In the genomic region with DNA sequence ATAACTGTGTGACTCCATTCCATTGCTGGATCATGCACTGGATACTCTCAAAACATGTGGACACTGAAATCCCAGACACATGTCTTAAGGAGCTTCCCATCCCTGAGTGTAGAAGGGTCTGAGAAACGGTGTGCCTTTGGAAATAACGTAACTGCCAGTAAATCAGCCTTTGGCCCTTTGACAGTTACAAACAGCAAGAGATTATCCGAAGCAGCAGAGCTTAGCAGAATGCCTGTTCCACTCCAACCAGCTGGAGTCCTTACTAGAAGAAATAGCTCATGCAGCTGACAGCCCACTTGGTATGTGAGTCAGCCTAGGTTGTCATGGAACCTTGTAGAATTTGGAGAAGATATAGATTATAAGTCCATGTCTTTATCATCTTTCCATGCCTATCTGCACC, we compare ENCODE assay signal across 18 cellular contexts. TPM values are rescaled to one million over a fixed set of nuclear protein-coding genes. Genes with fewer than 3 reads are reported as not detected.
"Had no signal": no experiment of that assay in that cellular context is flagged by ENCODE, and none has a peak within 500 bp of the region (broad histone marks: within the 10 kb centered on the region; RNA-seq: fewer than 3 reads in every experiment).

No MANE protein-coding gene starts in this region.

- H3K4me3 ChIP-seq: coronary artery, neural progenitor cell, pancreas had no signal

- H3K27ac Mint-ChIP-seq: activated CD8-positive, alpha-beta T cell treated with anti-CD3 and anti-CD28 coated beads for 36 hours; activated naive CD8-positive, alpha-beta T cell treated with anti-CD3 and anti-CD28 coated beads for 36 hours; activated T-cell treated with anti-CD3 and anti-CD28 coated beads, Interleukin-2, amount 50 U/mL, for 72 hours; memory B cell; neural progenitor cell; stimulated activated memory B cell treated with anti-CD40 and anti-IgM and Interleukin-4, amounts not matched to agents 10 μg/mL and 1 μg/mL and 100 μg/mL, for 72 hours had no signal

- ATAC-seq: activated CD8-positive, alpha-beta T cell treated with anti-CD3 and anti-CD28 coated beads for 36 hours; activated T-cell treated with anti-CD3 and anti-CD28 coated beads, Interleukin-2, amount 50 U/mL, for 72 hours; left lobe of liver; pancreas; stimulated activated memory B cell treated with anti-CD40 and anti-IgM and Interleukin-4, amounts not matched to agents 10 μg/mL and 1 μg/mL and 100 μg/mL, for 72 hours had no signal

- H3K4me1 ChIP-seq: neural progenitor cell, pancreas had no signal

- H3K27me3 Mint-ChIP-seq: stimulated activated memory B cell treated with anti-CD40 and anti-IgM and Interleukin-4, amounts not matched to agents 10 μg/mL and 1 μg/mL and 100 μg/mL, for 72 hours had no signal

- DNase-seq: activated CD8-positive, alpha-beta memory T cell treated with anti-CD3 and anti-CD28 coated beads, Interleukin-2, amount 50 U/mL, for 4 hours; activated CD8-positive, alpha-beta T cell treated with anti-CD3 and anti-CD28 coated beads for 36 hours; activated gamma-delta T cell treated with Interleukin-2 at 50 U/mL for 16 hours; activated naive CD8-positive, alpha-beta T cell treated with anti-CD3 and anti-CD28 coated beads for 36 hours; activated T-cell treated with anti-CD3 and anti-CD28 coated beads, Interleukin-2, amount 50 U/mL, for 72 hours; effector CD4-positive, alpha-beta T cell; hippocampal formation; pancreas; retina; stimulated activated CD4-positive, alpha-beta T cell treated with anti-CD3 and anti-CD28 coated beads, Interleukin-1b, Interleukin-23, amount 100 ng/mL, for 48 hours; trophoblast cell had no signal

- H3K36me3 ChIP-seq: neural progenitor cell, pancreas had no signal

- H3K27me3 ChIP-seq: pancreas had no signal

- H3K9me3 ChIP-seq: pancreas had no signal

- H3K36me3 Mint-ChIP-seq: activated naive CD8-positive, alpha-beta T cell treated with anti-CD3 and anti-CD28 coated beads for 36 hours; memory B cell; neural progenitor cell; stimulated activated memory B cell treated with anti-CD40 and anti-IgM and Interleukin-4, amounts not matched to agents 10 μg/mL and 1 μg/mL and 100 μg/mL, for 72 hours had no signal

- H3K4me1 Mint-ChIP-seq: activated naive CD8-positive, alpha-beta T cell treated with anti-CD3 and anti-CD28 coated beads for 36 hours; memory B cell; stimulated activated memory B cell treated with anti-CD40 and anti-IgM and Interleukin-4, amounts not matched to agents 10 μg/mL and 1 μg/mL and 100 μg/mL, for 72 hours had no signal

- H3K27ac ChIP-seq: neural progenitor cell, pancreas had no signal

- H3K9me3 Mint-ChIP-seq: activated CD8-positive, alpha-beta T cell treated with anti-CD3 and anti-CD28 coated beads for 36 hours; activated naive CD8-positive, alpha-beta T cell treated with anti-CD3 and anti-CD28 coated beads for 36 hours; activated T-cell treated with anti-CD3 and anti-CD28 coated beads, Interleukin-2, amount 50 U/mL, for 72 hours; memory B cell; neural progenitor cell; stimulated activated memory B cell treated with anti-CD40 and anti-IgM and Interleukin-4, amounts not matched to agents 10 μg/mL and 1 μg/mL and 100 μg/mL, for 72 hours had no signal

- H3K4me3 Mint-ChIP-seq: activated CD8-positive, alpha-beta T cell treated with anti-CD3 and anti-CD28 coated beads for 36 hours; activated naive CD8-positive, alpha-beta T cell treated with anti-CD3 and anti-CD28 coated beads for 36 hours; activated T-cell treated with anti-CD3 and anti-CD28 coated beads, Interleukin-2, amount 50 U/mL, for 72 hours; memory B cell; neural progenitor cell; stimulated activated memory B cell treated with anti-CD40 and anti-IgM and Interleukin-4, amounts not matched to agents 10 μg/mL and 1 μg/mL and 100 μg/mL, for 72 hours had no signal

RNA-seq across cellular contexts. Expression of gene TMEM252, which starts 7.0 kb away (rescaled TPM):
- total RNA-seq: activated CD8-positive, alpha-beta T cell treated with anti-CD3 and anti-CD28 coated beads for 36 hours; activated naive CD8-positive, alpha-beta T cell treated with anti-CD3 and anti-CD28 coated beads for 36 hours; activated T-cell treated with anti-CD3 and anti-CD28 coated beads, Interleukin-2, amount 50 U/mL, for 72 hours; left lobe of liver; pancreas; SK-MEL-5; subcutaneous adipose tissue had no signal
- polyA plus RNA-seq: pancreas had no signal
